Comparison of ENCODE assay signal across 15 cellular contexts in the genomic region with DNA sequence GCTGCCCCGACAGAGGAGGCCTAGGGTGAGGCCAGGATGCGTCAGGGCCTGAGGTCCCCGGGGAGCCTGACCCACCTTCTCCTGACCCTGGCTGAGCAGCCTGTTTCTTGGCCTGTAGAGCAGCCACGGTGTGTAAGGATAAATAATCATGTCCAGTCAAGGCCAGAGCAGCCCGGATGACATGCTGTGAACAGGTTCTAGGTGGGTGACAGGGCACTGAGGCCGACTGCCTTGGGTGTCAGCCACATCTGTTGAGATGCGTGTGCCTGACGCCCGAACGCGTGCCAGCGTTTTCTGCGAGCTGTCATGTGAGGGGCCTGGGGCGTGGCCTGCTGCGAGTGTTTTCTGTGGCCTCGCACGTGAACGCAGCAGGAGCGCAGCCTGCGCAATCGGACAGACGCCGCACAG.
DNase-seq lines count a peak whose midpoint lies in the region; ATAC-seq and TF ChIP-seq lines count a peak whose summit lies in the region.
"Had no signal": no experiment of that assay in that cellular context is flagged by ENCODE, and none has a peak within 500 bp of the region (broad histone marks: within the 10 kb centered on the region; RNA-seq: fewer than 3 reads in every experiment).

No MANE protein-coding gene starts in this region.

- 76% methylated on average over 23 of the region's 23 CpGs; no CpG with 5 or more reads in 1 of the 2 donors for WGBS in testis, 2 donors

- intact Hi-C loops in dorsolateral prefrontal cortex (cut with DNase I) = loop anchor here in 1 of 2 donors (10.0 kb wide), 1 partner anchor 199 kb away; no protein-coding TSS in a partner anchor
- intact Hi-C loops in testis (cut with DNase I; ENCODE audit: low total_unique reads) = loop anchor here (5.0 to 10.0 kb wide), 2 partner anchors 71 to 111 kb away; no protein-coding TSS in a partner anchor

- H3K4me3 Mint-ChIP-seq in activated T-cell treated with anti-CD3 and anti-CD28 coated beads, Interleukin-2, amount 50 U/mL, for 4 hours = no peak overlapping the region

- H3K27me3 ChIP-seq in dorsolateral prefrontal cortex = no peaks in the 10 kb centered on the region
- H3K27me3 ChIP-seq in layer of hippocampus (ENCODE audit: control insufficient read depth, insufficient read depth, low read length) = no peaks in the 10 kb centered on the region
- no peaks in the 10 kb centered on the region for H3K27me3 ChIP-seq in testis

- peaks cover 72% of the 10 kb centered on the region for H3K4me1 ChIP-seq in testis

- DNase-seq in dorsolateral prefrontal cortex (no peak), testis (peak; percentile 67), NCI-H226 (no peak), C1 segment of cervical spinal cord (lab: John Stamatoyannopoulos, UW) (no peak)
- no peak for DNase-seq in activated T-cell treated with anti-CD3 and anti-CD28 coated beads, Interleukin-2, amount 50 U/mL, for 4 hours
- DNase-seq: activated CD4-positive, alpha-beta T cell treated with anti-CD3 and anti-CD28 coated beads for 48 hours; activated gamma-delta T cell treated with Interleukin-2 at 50 U/mL for 16 hours; anterior cingulate cortex; Calu3; occipital lobe had no signal

- H3K27me3 Mint-ChIP-seq in activated T-cell treated with anti-CD3 and anti-CD28 coated beads, Interleukin-2, amount 50 U/mL, for 4 hours (ENCODE audit: low read depth) = no peaks in the 10 kb centered on the region

- peaks cover 6% of the 10 kb centered on the region for H3K36me3 Mint-ChIP-seq in activated T-cell treated with anti-CD3 and anti-CD28 coated beads, Interleukin-2, amount 50 U/mL, for 4 hours (ENCODE audit: insufficient read depth)

- peak overlapping the region; percentile 99 for H3K27ac ChIP-seq in KOPT-K1 (ENCODE audit: low read depth, low read length, poor library complexity, severe bottlenecking)
- peak overlapping the region in 52 of 59 donors; percentile 19 to 98 (median 88) for H3K27ac ChIP-seq in dorsolateral prefrontal cortex
- H3K27ac ChIP-seq in layer of hippocampus (ENCODE audit: low read depth, low read length) = peak overlapping the region; percentile 4
- H3K27ac ChIP-seq in testis = peak overlapping the region; percentile 33 to 55

- H3K4me3 ChIP-seq in dorsolateral prefrontal cortex (no peak overlapping the region), testis (no peak overlapping the region)

- peaks cover 17% of the 10 kb centered on the region; the same call in 1 of the 2 replicates for H3K36me3 ChIP-seq in KOPT-K1 (ENCODE audit: insufficient read depth, low read length)
- H3K36me3 ChIP-seq in testis (ENCODE audit: low read depth, missing control alignments) = no peaks in the 10 kb centered on the region

- no peak for ATAC-seq in HG03442 (IDR thresholded peaks at IDR 0.05; ENCODE audit: unreplicated experiment)
- no peak for ATAC-seq in activated T-cell treated with anti-CD3 and anti-CD28 coated beads, Interleukin-2, amount 50 U/mL, for 4 hours
- ATAC-seq: SK-N-SH treated with all-trans-retinoic acid at 6 μM for 48 hours had no signal

- H3K9me3 ChIP-seq in KOPT-K1 (ENCODE audit: insufficient read depth, low read length, poor library complexity, severe bottlenecking) = no peaks in the 10 kb centered on the region
- no peaks in the 10 kb centered on the region for H3K9me3 ChIP-seq in testis

- no peak for TF ChIP-seq POLR2A in testis (IDR thresholded peaks at IDR 0.05)

- TF ChIP-seq CTCF in dorsolateral prefrontal cortex (IDR thresholded peaks at IDR 0.05 in 54 of 56, conservative IDR thresholded peaks at IDR 0.05 in 2 of 56; ENCODE audit: low read depth in 1 of 56, partially characterized antibody in 56 of 56) = no peak
- no peak for TF ChIP-seq CTCF in testis (IDR thresholded peaks at IDR 0.05)

- peaks cover 58% of the 10 kb centered on the region for H3K4me1 Mint-ChIP-seq in activated T-cell treated with anti-CD3 and anti-CD28 coated beads, Interleukin-2, amount 50 U/mL, for 4 hours (ENCODE audit: low read depth)

- H3K9me3 Mint-ChIP-seq in activated T-cell treated with anti-CD3 and anti-CD28 coated beads, Interleukin-2, amount 50 U/mL, for 4 hours = no peaks in the 10 kb centered on the region
- H3K9me3 Mint-ChIP-seq: stimulated activated naive CD8-positive, alpha-beta T cell treated with anti-CD3 and anti-CD28 coated beads, Interleukin-15, Interleukin-2, amounts not matched to agents 100 ng/mL and 50 ng/mL, for 24 hours had no signal

Comparison
In these comparisons a context has a peak if more than half of its experiments do, and no peak if none do; other contexts are left out.
1. H3K27ac ChIP-seq: peak in every context shown above with its lines; median percentile 99 in KOPT-K1; 88 in dorsolateral prefrontal cortex; 44 in testis; 4 in layer of hippocampus.